9 cellular contexts compared by ENCODE assay signal in the genomic region with DNA sequence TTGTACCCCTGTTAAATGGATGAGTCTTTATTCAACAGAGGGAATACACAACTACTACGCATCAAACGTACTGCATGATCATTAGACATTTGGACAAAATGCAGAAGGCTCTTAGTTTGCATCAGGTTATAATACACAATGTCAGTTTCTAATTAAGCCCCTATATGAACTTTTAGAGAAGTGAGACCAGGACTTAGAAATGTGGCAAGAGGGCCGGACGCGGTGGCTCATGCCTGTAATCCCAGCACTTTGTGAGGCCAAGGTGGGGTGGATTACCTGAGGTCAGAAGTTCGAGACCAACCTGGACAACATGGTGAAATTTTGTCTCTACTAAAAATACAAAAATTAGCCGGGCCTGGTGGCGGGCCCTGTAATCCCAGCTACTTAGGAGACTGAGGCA.
"Had no signal": no experiment of that assay in that cellular context is flagged by ENCODE, and none has a peak within 500 bp of the region (broad histone marks: within the 10 kb centered on the region; RNA-seq: fewer than 3 reads in every experiment).

No MANE protein-coding gene starts in this region.

- H3K9ac ChIP-seq: GM23248 had no signal

- DNase-seq: GM23248, GOT3, H7, HFFc6, IMR-90, KG1 had no signal

- H3K27ac Mint-ChIP-seq: HFFc6 had no signal

- H3K9me3 ChIP-seq: HAP-1 had no signal

- H2AFZ ChIP-seq: GM23248 had no signal

- H3K4me1 ChIP-seq: HAP-1 had no signal

- H3K4me3 ChIP-seq: GM23248, HAP-1, K562 had no signal

- H3K27ac ChIP-seq: GM23248 had no signal

- H3K36me3 ChIP-seq: HAP-1 had no signal

- ATAC-seq: HCT116, K562 had no signal
